In genomic region chr15:57421110-57421509, GRCh38 we compare ENCODE assay signal across 16 cellular contexts. TPM values are rescaled to one million over a fixed set of nuclear protein-coding genes. Genes with fewer than 3 reads are reported as not detected.
DNase-seq lines count a peak whose midpoint lies in the region; ATAC-seq and TF ChIP-seq lines count a peak whose summit lies in the region.
"Had no signal": no experiment of that assay in that cellular context is flagged by ENCODE, and none has a peak within 500 bp of the region (broad histone marks: within the 10 kb centered on the region; RNA-seq: fewer than 3 reads in every experiment).

No MANE protein-coding gene starts in this region.

- H3K27ac ChIP-seq in GM23338 (ENCODE audit: low read depth): peak overlapping the region; percentile 61; the same call in 1 of the 2 replicates
- peak overlapping the region; percentile 23 for H3K27ac ChIP-seq in hepatocyte
- H3K27ac ChIP-seq: GM23248, RWPE1 had no signal

- H2AFZ ChIP-seq in GM23338: no peak overlapping the region
- no peak overlapping the region for H2AFZ ChIP-seq in hepatocyte

- peaks cover 10% of the 10 kb centered on the region; the same call in 2 of the 3 replicates for H3K36me3 Mint-ChIP-seq in GM23338 (ENCODE audit: low read depth)
- peaks cover 6% of the 10 kb centered on the region for H3K36me3 Mint-ChIP-seq in mesothelial cell of epicardium
- H3K36me3 Mint-ChIP-seq in type B pancreatic cell: peaks cover 11% of the 10 kb centered on the region

- H3K9me2 ChIP-seq in GM23338 (ENCODE audit: insufficient read depth) (no peaks in the 10 kb centered on the region), hepatocyte (replicated peaks; ENCODE audit: insufficient read depth) (no peaks in the 10 kb centered on the region)

- ATAC-seq in GM23338: no peak
- ATAC-seq in HG02759 (IDR thresholded peaks at IDR 0.05; ENCODE audit: unreplicated experiment): no peak
- ATAC-seq in GM18867 (IDR thresholded peaks at IDR 0.05; ENCODE audit: unreplicated experiment): no peak
- ATAC-seq: HCT116, PC-3 had no signal

- no peak overlapping the region for H3K4me3 ChIP-seq in GM23338
- H3K4me3 ChIP-seq in hepatocyte: no peak overlapping the region
- H3K4me3 ChIP-seq: BLaER1, GM23248 had no signal

- H3K9me3 Mint-ChIP-seq in GM23338: no peaks in the 10 kb centered on the region
- H3K9me3 Mint-ChIP-seq in mesothelial cell of epicardium: peaks cover 9% of the 10 kb centered on the region
- peaks cover 11% of the 10 kb centered on the region for H3K9me3 Mint-ChIP-seq in type B pancreatic cell

- WGBS in hepatocyte (ENCODE audit: low lambda C conversion rate, missing lambda C conversion rate): 96% methylated on average over 3 of the region's 3 CpGs

- peaks cover 28% of the 10 kb centered on the region for H3K4me1 ChIP-seq in GM23338 (ENCODE audit: insufficient read depth)
- peaks cover 11% of the 10 kb centered on the region for H3K4me1 ChIP-seq in hepatocyte (ENCODE audit: insufficient read depth)

- no peaks in the 10 kb centered on the region for H3K36me3 ChIP-seq in GM23338 (ENCODE audit: insufficient read depth)
- no peaks in the 10 kb centered on the region for H3K36me3 ChIP-seq in hepatocyte (replicated peaks; ENCODE audit: insufficient read depth, low read depth)
- H3K36me3 ChIP-seq: BLaER1 had no signal

- H4K20me1 ChIP-seq in GM23338 (replicated peaks; ENCODE audit: insufficient read depth): no peaks in the 10 kb centered on the region; the same call in none of the 2 replicates
- no peaks in the 10 kb centered on the region for H4K20me1 ChIP-seq in hepatocyte (ENCODE audit: insufficient read depth, poor library complexity, severe bottlenecking)
- H4K20me1 ChIP-seq: BLaER1 had no signal

- H3K4me1 Mint-ChIP-seq in GM23338: peaks cover 41% of the 10 kb centered on the region
- H3K4me1 Mint-ChIP-seq in mesothelial cell of epicardium: peaks cover 33% of the 10 kb centered on the region
- H3K4me1 Mint-ChIP-seq in type B pancreatic cell (ENCODE audit: unreplicated experiment): peaks cover 32% of the 10 kb centered on the region

- H3K79me2 ChIP-seq in GM23338 (replicated peaks; ENCODE audit: insufficient read depth): peaks cover 91% of the 10 kb centered on the region
- H3K79me2 ChIP-seq in hepatocyte: peaks cover 3% of the 10 kb centered on the region

- H3K27me3 Mint-ChIP-seq in GM23338 (ENCODE audit: insufficient read depth, low read depth, poor library complexity): peaks cover 3% of the 10 kb centered on the region
- no peaks in the 10 kb centered on the region for H3K27me3 Mint-ChIP-seq in mesothelial cell of epicardium (ENCODE audit: low read depth)
- no peaks in the 10 kb centered on the region for H3K27me3 Mint-ChIP-seq in type B pancreatic cell

- DNase-seq in GM23338 (ENCODE audit: low spot score): no peak
- no peak for DNase-seq in hepatocyte (ENCODE audit: low spot score)
- DNase-seq in mesothelial cell of epicardium (ENCODE audit: low spot score in 2 of 2, unreplicated experiment in 2 of 2): no peak
- peak; percentile 10 for DNase-seq in type B pancreatic cell (ENCODE audit: extremely low spot score, unreplicated experiment)
- DNase-seq in C1 segment of cervical spinal cord (lab: John Stamatoyannopoulos, UW): no peak
- DNase-seq: DND-41, NCI-H187 treated with DMSO at 0.1 percent for 48 hours, NCI-H345, NCI-H69, PC-3 had no signal

- no peaks in the 10 kb centered on the region for H3K9me3 ChIP-seq in hepatocyte (ENCODE audit: low read depth)

- H3K4me3 Mint-ChIP-seq in GM23338: no peak overlapping the region
- H3K4me3 Mint-ChIP-seq in mesothelial cell of epicardium: no peak overlapping the region
- H3K4me3 Mint-ChIP-seq in type B pancreatic cell: no peak overlapping the region

- H3K27me3 ChIP-seq in GM23338 (ENCODE audit: insufficient read depth) (no peaks in the 10 kb centered on the region), hepatocyte (no peaks in the 10 kb centered on the region)
- H3K27me3 ChIP-seq: BLaER1 had no signal

- H3K4me2 ChIP-seq in GM23338: no peak overlapping the region
- H3K4me2 ChIP-seq in hepatocyte: no peak overlapping the region

- no peaks in the 10 kb centered on the region for H3F3A ChIP-seq in GM23338 (replicated peaks; ENCODE audit: low read depth)

- no peak overlapping the region for H3K27ac Mint-ChIP-seq in GM23338
- peak overlapping the region; percentile 62 for H3K27ac Mint-ChIP-seq in mesothelial cell of epicardium
- H3K27ac Mint-ChIP-seq in type B pancreatic cell: no peak overlapping the region

- TF ChIP-seq CTCF in GM23338 (conservative IDR thresholded peaks at IDR 0.05; ENCODE audit: low read depth in 2 of 2): no peak
- TF ChIP-seq CTCF in hepatocyte (IDR thresholded peaks at IDR 0.05; ENCODE audit: poor library complexity): no peak
- no peak for TF ChIP-seq CTCF in mesothelial cell of epicardium (IDR thresholded peaks at IDR 0.05; ENCODE audit: unreplicated experiment)
- TF ChIP-seq CTCF in type B pancreatic cell (conservative IDR thresholded peaks at IDR 0.05): no peak

TF ChIP-seq in GM23338, 12 proteins besides CTCF, POLR2A, EP300 and RAD21 (continues in another document):
- no peak for TF ChIP-seq NANOG (IDR thresholded peaks at IDR 0.05; ENCODE audit: borderline replicate concordance)
- TF ChIP-seq POLR2AphosphoS5 (IDR thresholded peaks at IDR 0.05; ENCODE audit: low read depth): no peak
- no peak for TF ChIP-seq STAT1 (IDR thresholded peaks at IDR 0.05; ENCODE audit: unreplicated experiment)
- TF ChIP-seq EZH2phosphoT487 (IDR thresholded peaks at IDR 0.05; ENCODE audit: unreplicated experiment): no peak
- TF ChIP-seq ETS1 (IDR thresholded peaks at IDR 0.05): no peak
- TF ChIP-seq ZNF331 (CRISPR knock-in tag; IDR thresholded peaks at IDR 0.05; ENCODE audit: low read depth): no peak
- TF ChIP-seq JUNB (IDR thresholded peaks at IDR 0.05; ENCODE audit: unreplicated experiment): no peak
- TF ChIP-seq CREB1 (CRISPR knock-in tag; IDR thresholded peaks at IDR 0.05; ENCODE audit: low read depth): no peak

RNA-seq across cellular contexts. Expression of gene CGNL1, which starts 44.8 kb away (rescaled TPM):
- 57.8 and 58.0 TPM in 2 replicates for total RNA-seq in GM23338 (2014; rRNA removed; shearing (Covaris generic))
- polyA plus RNA-seq in GM23338 (2016; fragmentation: Nextera tagmentation; extraction: Ambion mirVana) (19.4 and 20.0 TPM in 2 replicates), hepatocyte (9.8 and 11.4 TPM in 2 replicates)
- total RNA-seq in hepatocyte (13.1 and 13.7 TPM in 2 replicates), mesothelial cell of epicardium (34.1 to 36.4 TPM (median 35.7 TPM) in 3 replicates), type B pancreatic cell (ENCODE audit: low replicate concordance) (11.8 and 16.9 TPM in 2 replicates)
